20 cellular contexts compared by ENCODE assay signal in the genomic region with DNA sequence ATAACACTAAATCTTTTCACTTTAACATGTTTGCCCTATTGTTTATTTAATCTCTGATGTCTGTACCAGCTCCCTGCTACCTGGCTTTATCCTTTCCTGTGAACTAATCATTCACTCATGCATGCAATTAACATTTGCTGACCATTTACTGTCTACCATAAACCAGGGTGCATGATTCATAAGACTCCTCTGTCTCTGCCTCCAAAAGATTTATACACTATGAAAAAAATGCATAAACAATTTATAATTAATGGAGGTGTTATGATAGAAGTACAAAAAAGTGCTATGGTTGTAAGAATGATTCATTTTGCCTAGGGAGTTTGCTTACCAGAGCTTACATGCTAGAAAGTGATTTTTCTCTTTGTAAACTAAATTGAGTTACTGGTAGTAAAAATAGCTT.
"Had no signal": no experiment of that assay in that cellular context is flagged by ENCODE, and none has a peak within 500 bp of the region (broad histone marks: within the 10 kb centered on the region; RNA-seq: fewer than 3 reads in every experiment).

No MANE protein-coding gene starts in this region.

- DNase-seq: activated B cell treated with CpG ODN at 0.5 μM for 24 hours; activated CD4-positive, alpha-beta T cell treated with anti-CD3 and anti-CD28 coated beads for 1 hour; activated CD4-positive, alpha-beta T cell treated with anti-CD3 and anti-CD28 coated beads, Interleukin-2, amount 10 ng/mL, durations not matched to agents 24 days and 14 days; activated CD4-positive, alpha-beta T cell treated with anti-CD3 and anti-CD28 coated beads, Interleukin-2, amount 50 U/mL, for 48 hours; activated CD8-positive, alpha-beta memory T cell treated with anti-CD3 and anti-CD28 coated beads, Interleukin-2, amount 10 ng/mL, durations not matched to agents 7 days and 5 days; activated effector memory CD4-positive, alpha-beta T cell treated with Interleukin-2 at 50 U/mL for 16 hours; activated naive CD4-positive, alpha-beta T cell; activated naive CD8-positive, alpha-beta T cell treated with anti-CD3 and anti-CD28 coated beads, Interleukin-2, amount 50 U/mL, for 24 hours; activated T-cell treated with anti-CD3 and anti-CD28 coated beads, Interleukin-2, amount 50 U/mL, for 24 hours; caudate nucleus; MM.1S; NCI-H1105; NCI-H1436; NCI-H187; NCI-H2081; NCI-H510A treated with DMSO at 0.1 percent for 48 hours; SIG-M5; T-helper 17 cell; T-helper 9 cell had no signal

- FAIRE-seq: RCC 7860 had no signal
